8 cellular contexts compared by ENCODE assay signal in genomic region chr1:244651956-244652698, GRCh38. TPM values are rescaled to one million over a fixed set of nuclear protein-coding genes. Genes with fewer than 3 reads are reported as not detected.
A peak's percentile ranks its signal among the peaks of the same experiment; 100 is the strongest.
DNase-seq lines count a peak whose midpoint lies in the region; ATAC-seq and TF ChIP-seq lines count a peak whose summit lies in the region.

No MANE protein-coding gene starts in this region.

- no peaks in the 10 kb centered on the region for H3F3A ChIP-seq in PC-3 (ENCODE audit: low read length, unreplicated experiment)

- WGBS in esophagus muscularis mucosa = 33% methylated on average over 18 of the region's 18 CpGs

- POLR2A ChIA-PET in Caco-2 (lab: Charles Lee) = no interaction called here
- POLR2A ChIA-PET in PC-3 (lab: Charles Lee; ENCODE audit: unreplicated experiment) = interaction anchor here (0.6 kb wide), 2 partner anchors 30 to 188 kb away, joined by 3 to 5 read pairs; no protein-coding TSS in a partner anchor

- peak overlapping the region; percentile 89 for H3K4me2 ChIP-seq in PC-3 (ENCODE audit: low read length)
- H3K4me2 ChIP-seq in parathyroid adenoma (ENCODE audit: low read length) = peak overlapping the region; percentile 85

- H3K9me2 ChIP-seq in PC-3 (replicated peaks; ENCODE audit: low read length) = no peaks in the 10 kb centered on the region

- DNase-seq in Caco-2 (no peak), PC-3 (peak; percentile 15), esophagus muscularis mucosa (ENCODE audit: extremely low spot score) (no peak), GM03348 (ENCODE audit: low spot score) (no peak), GF-D8 (lab: John Stamatoyannopoulos, UW) (no peak), NCI-H524 treated with DMSO at 0.1 percent for 48 hours (lab: John Stamatoyannopoulos, UW) (no peak)

- CTCF ChIA-PET in Caco-2 (lab: Charles Lee) (interaction anchor here (1.0 kb wide), 1 partner anchor 49 kb away, joined by 7 read pairs; no protein-coding TSS in a partner anchor), PC-3 (lab: Charles Lee) (interaction anchor here (0.6 kb wide), 1 partner anchor 485 kb away, joined by 3 read pairs; no protein-coding TSS in a partner anchor)

- TF ChIP-seq CTCF in Caco-2 (IDR thresholded peaks at IDR 0.05; ENCODE audit: insufficient read depth in 1 of 2, low read depth in 1 of 2, low read length in 1 of 2, severe bottlenecking in 1 of 2, unreplicated experiment in 1 of 2) = no peak
- TF ChIP-seq CTCF in PC-3 (conservative IDR thresholded peaks at IDR 0.05; ENCODE audit: low read depth, low read length) = no peak
- no peak for TF ChIP-seq CTCF in esophagus muscularis mucosa (IDR thresholded peaks at IDR 0.05)
- TF ChIP-seq CTCF in parathyroid adenoma (IDR thresholded peaks at IDR 0.05) = no peak

- H2AFZ ChIP-seq in PC-3 (ENCODE audit: low read length) = peak overlapping the region; percentile 97
- peak overlapping the region; percentile 97 for H2AFZ ChIP-seq in parathyroid adenoma

- H3K79me2 ChIP-seq in PC-3 (ENCODE audit: low read length) = peaks cover 40% of the 10 kb centered on the region
- peaks cover 9% of the 10 kb centered on the region for H3K79me2 ChIP-seq in parathyroid adenoma

- peaks cover 5% of the 10 kb centered on the region for H3K36me3 Mint-ChIP-seq in Caco-2 (ENCODE audit: insufficient read depth, unreplicated experiment)

- H3K4me3 Mint-ChIP-seq in Caco-2 (ENCODE audit: unreplicated experiment) = no peak overlapping the region

- ATAC-seq in PC-3 = no peak
- no peak for ATAC-seq in HG02938 (IDR thresholded peaks at IDR 0.05; ENCODE audit: unreplicated experiment)

- peak overlapping the region; percentile 42 for H3K27ac Mint-ChIP-seq in Caco-2 (ENCODE audit: unreplicated experiment)

- H3K4me3 ChIP-seq in Caco-2 (ENCODE audit: low read depth, low read length) = peak overlapping the region; percentile 49
- peak overlapping the region; percentile 91 for H3K4me3 ChIP-seq in PC-3 (ENCODE audit: low read length)
- peak overlapping the region; percentile 72 to 90 (median 78) for H3K4me3 ChIP-seq in esophagus muscularis mucosa
- peak overlapping the region; percentile 82 for H3K4me3 ChIP-seq in parathyroid adenoma (ENCODE audit: low read depth, low read length)

- no peaks in the 10 kb centered on the region for H3K9me3 Mint-ChIP-seq in Caco-2 (ENCODE audit: unreplicated experiment)

- peaks cover 24% of the 10 kb centered on the region for H4K20me1 ChIP-seq in PC-3 (ENCODE audit: low read length)

- intact Hi-C loops in Caco-2 (cut with micrococcal nuclease; ENCODE audit: unreplicated experiment) (loop anchor here (1.0 to 5.0 kb wide), 4 partner anchors 37 to 320 kb away; partner anchors contain the start of gene COX20), PC-3 (cut with micrococcal nuclease) (loop anchor here (1.0 to 10.0 kb wide), 6 partner anchors 52 to 200 kb away; partner anchors contain the start of gene COX20), esophagus muscularis mucosa (cut with DNase I) (loop anchor here (5.0 kb wide), 2 partner anchors 200 to 325 kb away; partner anchors contain the start of gene ADSS2)

- H3K9ac ChIP-seq in PC-3 (ENCODE audit: low read length) (peak overlapping the region; percentile 90), parathyroid adenoma (no peak overlapping the region)

- BruUV-seq in Caco-2 (replicated peaks; lab: Mats Ljungman, UMichigan) (no TSS peak), PC-3 (replicated peaks; lab: Mats Ljungman, UMichigan) (TSS peak; percentile 86)

- H3K4me1 Mint-ChIP-seq in Caco-2 (ENCODE audit: low read depth, unreplicated experiment) = peaks cover 11% of the 10 kb centered on the region

- H3K36me3 ChIP-seq in Caco-2 (ENCODE audit: control insufficient read depth, insufficient read depth, low read length) (peaks cover 1% of the 10 kb centered on the region; the same call in 1 of the 2 replicates), PC-3 (ENCODE audit: low read depth, low read length) (peaks cover 4% of the 10 kb centered on the region), esophagus muscularis mucosa (peaks cover 0 to 5% (median 0%) of the 10 kb centered on the region in 4 donors), parathyroid adenoma (ENCODE audit: control insufficient read depth, insufficient read depth, low read length) (no peaks in the 10 kb centered on the region)

- H3K4me1 ChIP-seq in Caco-2 = peaks cover 22% of the 10 kb centered on the region
- H3K4me1 ChIP-seq in PC-3 (ENCODE audit: insufficient read depth, low read length) = peaks cover 27% of the 10 kb centered on the region
- H3K4me1 ChIP-seq in esophagus muscularis mucosa = peaks cover 27 to 41% (median 37%) of the 10 kb centered on the region in 4 donors
- no peaks in the 10 kb centered on the region for H3K4me1 ChIP-seq in parathyroid adenoma

- H3K27me3 ChIP-seq in Caco-2 (replicated peaks; ENCODE audit: control insufficient read depth, insufficient read depth, low read length) (no peaks in the 10 kb centered on the region), PC-3 (ENCODE audit: low read length) (no peaks in the 10 kb centered on the region), esophagus muscularis mucosa (no peaks in the 10 kb centered on the region), parathyroid adenoma (ENCODE audit: control insufficient read depth, insufficient read depth, low read length) (no peaks in the 10 kb centered on the region)

- TF ChIP-seq EP300 in esophagus muscularis mucosa (IDR thresholded peaks at IDR 0.05) = no peak

- H3K27ac ChIP-seq in PC-3 (ENCODE audit: low read length) (no peak overlapping the region), esophagus muscularis mucosa (replicated peaks in 1 of 4) (peak overlapping the region; percentile 75 to 97 (median 97)), parathyroid adenoma (peak overlapping the region; percentile 63)

- H3K9me3 ChIP-seq in Caco-2 = no peaks in the 10 kb centered on the region
- no peaks in the 10 kb centered on the region for H3K9me3 ChIP-seq in PC-3 (ENCODE audit: low read length)
- H3K9me3 ChIP-seq in esophagus muscularis mucosa = no peaks in the 10 kb centered on the region
- no peaks in the 10 kb centered on the region for H3K9me3 ChIP-seq in parathyroid adenoma (ENCODE audit: control insufficient read depth, low read length)

- no peaks in the 10 kb centered on the region for H3K27me3 Mint-ChIP-seq in Caco-2 (ENCODE audit: insufficient read depth, unreplicated experiment)

- TF ChIP-seq POLR2A in esophagus muscularis mucosa (IDR thresholded peaks at IDR 0.05; ENCODE audit: low read depth) = no peak

RNA-seq across cellular contexts. Expression of gene DESI2, which starts 0.8 kb away (rescaled TPM):
- total RNA-seq in Caco-2 (2022) = 47.7 and 51.0 TPM in 2 replicates
- 58.7 and 81.8 TPM in 2 replicates for total RNA-seq in PC-3 (2014; rRNA removed)
- total RNA-seq in esophagus muscularis mucosa = 10 to 100 TPM; 30.3 to 59.6 (median 31.4) TPM
